Comparison of ENCODE assay signal across 29 cellular contexts in the genomic region with DNA sequence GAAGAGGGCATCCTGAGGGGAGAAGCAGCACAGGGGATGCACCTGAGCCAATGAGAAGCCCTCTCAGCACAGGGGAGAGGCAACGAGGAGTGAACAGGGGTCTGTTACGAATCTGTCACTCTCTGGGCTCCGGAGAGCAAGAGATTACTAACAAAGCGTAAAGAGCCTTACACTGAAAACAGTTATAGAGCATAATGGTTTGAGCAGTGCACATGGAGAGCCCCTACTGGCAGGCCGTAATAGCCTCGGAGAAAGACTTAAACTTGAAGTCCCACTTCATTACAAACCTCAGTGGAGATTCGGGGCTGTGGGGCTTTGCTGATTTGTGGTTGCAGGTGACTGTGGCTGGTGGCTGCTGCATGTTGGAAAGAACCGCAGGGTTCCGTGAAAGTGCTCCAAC.
"Had no signal": no experiment of that assay in that cellular context is flagged by ENCODE, and none has a peak within 500 bp of the region (broad histone marks: within the 10 kb centered on the region; RNA-seq: fewer than 3 reads in every experiment).

No MANE protein-coding gene starts in this region.

- H3K4me1 Mint-ChIP-seq: activated CD4-positive, alpha-beta T cell treated with anti-CD3 and anti-CD28 coated beads, Interleukin-2, amount 10 ng/mL, durations not matched to agents 7 days and 5 days; activated T-helper 17 cell treated with anti-CD3 and anti-CD28 coated beads, Interleukin-2, amount 50 U/mL, for 72 hours had no signal

- H3K27me3 ChIP-seq: brain microvascular endothelial cell had no signal

- H3K4me3 Mint-ChIP-seq: activated CD4-positive, alpha-beta T cell treated with anti-CD3 and anti-CD28 coated beads, Interleukin-2, amount 10 ng/mL, durations not matched to agents 7 days and 5 days; activated CD8-positive, alpha-beta T cell treated with anti-CD3 and anti-CD28 coated beads for 36 hours; activated naive CD8-positive, alpha-beta T cell; activated T-cell treated with anti-CD3 and anti-CD28 coated beads, Interleukin-2, amount 50 U/mL, for 4 hours; activated T-helper 17 cell treated with anti-CD3 and anti-CD28 coated beads, Interleukin-2, amount 50 U/mL, for 72 hours; T-helper 17 cell; T-helper 2 cell treated with Interferon-gamma antibody and Interleukin-4, amounts not matched to agents 5 μg/mL and 100 μg/mL, for 36 hours had no signal

- H3K9me3 Mint-ChIP-seq: activated CD4-positive, alpha-beta T cell treated with anti-CD3 and anti-CD28 coated beads, Interleukin-2, amount 10 ng/mL, durations not matched to agents 7 days and 5 days; activated CD8-positive, alpha-beta T cell treated with anti-CD3 and anti-CD28 coated beads for 36 hours; activated T-cell treated with anti-CD3 and anti-CD28 coated beads, Interleukin-2, amount 50 U/mL, for 4 hours; T-helper 2 cell treated with Interferon-gamma antibody and Interleukin-4, amounts not matched to agents 5 μg/mL and 100 μg/mL, for 36 hours had no signal

- DNase-seq: activated CD4-positive, alpha-beta T cell treated with anti-CD3 and anti-CD28 coated beads for 1 hour; activated CD4-positive, alpha-beta T cell treated with anti-CD3 and anti-CD28 coated beads for 4 hours; activated CD4-positive, alpha-beta T cell treated with anti-CD3 and anti-CD28 coated beads, Interleukin-2, amount 10 ng/mL, durations not matched to agents 7 days and 5 days; activated CD4-positive, alpha-beta T cell treated with anti-CD3 and anti-CD28 coated beads, Interleukin-2, amount 50 U/mL, for 4 hours; activated CD8-positive, alpha-beta memory T cell treated with anti-CD3 and anti-CD28 coated beads for 24 hours; activated CD8-positive, alpha-beta T cell treated with anti-CD3 and anti-CD28 coated beads for 36 hours; activated effector memory CD4-positive, alpha-beta T cell treated with Interleukin-2 at 50 U/mL for 16 hours; activated gamma-delta T cell treated with Interleukin-2 at 50 U/mL for 16 hours; activated naive CD4-positive, alpha-beta T cell treated with anti-CD3 and anti-CD28 coated beads, Interleukin-2, amount 50 U/mL, for 16 hours; activated naive CD4-positive, alpha-beta T cell treated with Interleukin-2 at 50 U/mL for 16 hours; activated T-cell treated with anti-CD3 and anti-CD28 coated beads, Interleukin-2, amount 50 U/mL, for 4 hours; amniotic stem cell; anterior cingulate cortex; brain microvascular endothelial cell; caudate nucleus; cortex of kidney; dermis blood vessel endothelial cell; effector CD4-positive, alpha-beta T cell; foreskin fibroblast; head of caudate nucleus; hippocampal formation; T-helper 17 cell had no signal

- FAIRE-seq: astrocyte, colon, frontal cortex had no signal

- H3K36me3 Mint-ChIP-seq: activated naive CD8-positive, alpha-beta T cell had no signal

- H3K36me3 ChIP-seq: brain microvascular endothelial cell had no signal

- H3K27me3 Mint-ChIP-seq: activated CD8-positive, alpha-beta T cell treated with anti-CD3 and anti-CD28 coated beads for 36 hours had no signal

- H3K27ac Mint-ChIP-seq: activated CD4-positive, alpha-beta T cell treated with anti-CD3 and anti-CD28 coated beads, Interleukin-2, amount 10 ng/mL, durations not matched to agents 7 days and 5 days; activated CD8-positive, alpha-beta T cell treated with anti-CD3 and anti-CD28 coated beads for 36 hours; activated naive CD8-positive, alpha-beta T cell; activated T-helper 17 cell treated with anti-CD3 and anti-CD28 coated beads, Interleukin-2, amount 50 U/mL, for 72 hours; T-helper 17 cell; T-helper 2 cell treated with Interferon-gamma antibody and Interleukin-4, amounts not matched to agents 5 μg/mL and 100 μg/mL, for 36 hours had no signal

- H3K27ac ChIP-seq: brain microvascular endothelial cell had no signal

- ATAC-seq: activated CD8-positive, alpha-beta T cell treated with anti-CD3 and anti-CD28 coated beads for 36 hours; activated T-cell treated with anti-CD3 and anti-CD28 coated beads, Interleukin-2, amount 50 U/mL, for 4 hours; activated T-helper 17 cell treated with anti-CD3 and anti-CD28 coated beads, Interleukin-2, amount 50 U/mL, for 72 hours; esophagus mucosa; T-helper 17 cell had no signal
